12 cellular contexts compared by ENCODE assay signal in genomic region chr3:50341537-50341936, GRCh38. TPM values are rescaled to one million over a fixed set of nuclear protein-coding genes. Genes with fewer than 3 reads are reported as not detected.
A peak's percentile ranks its signal among the peaks of the same experiment; 100 is the strongest.
DNase-seq lines count a peak whose midpoint lies in the region; ATAC-seq and TF ChIP-seq lines count a peak whose summit lies in the region.
"Had no signal": no experiment of that assay in that cellular context is flagged by ENCODE, and none has a peak within 500 bp of the region (broad histone marks: within the 10 kb centered on the region; RNA-seq: fewer than 3 reads in every experiment).

No MANE protein-coding gene starts in this region.

- peaks cover 3% of the 10 kb centered on the region; the same call in 1 of the 2 replicates for H3K79me2 ChIP-seq in GM23338 (replicated peaks; ENCODE audit: insufficient read depth)

- no peaks in the 10 kb centered on the region; the same call in 2 of the 3 replicates for H3K36me3 Mint-ChIP-seq in GM23338 (ENCODE audit: low read depth)

- H4K20me1 ChIP-seq in BLaER1: peaks cover 6% of the 10 kb centered on the region
- 0 out of 2 replicates have a peak, but pooled peaks cover under 1% of the 10 kb centered on the region for H4K20me1 ChIP-seq in GM23338 (replicated peaks; ENCODE audit: insufficient read depth)

- TF ChIP-seq CTCF in GM23338 (conservative IDR thresholded peaks at IDR 0.05; ENCODE audit: low read depth in 2 of 2) (no peak), colonic mucosa (IDR thresholded peaks at IDR 0.05) (no peak)

- H3K4me1 ChIP-seq in BLaER1 (peaks cover 70% of the 10 kb centered on the region), GM23338 (ENCODE audit: insufficient read depth) (peaks cover 13% of the 10 kb centered on the region), colonic mucosa (peaks cover 3% of the 10 kb centered on the region), neuronal stem cell (ENCODE audit: control insufficient read depth in 2 of 2, insufficient read depth in 1 of 2, low read depth in 1 of 2, low read length in 2 of 2) (peaks cover 5 to 12% of the 10 kb centered on the region in 2 donors)

- peak overlapping the region; percentile 15 for H3K14ac ChIP-seq in neuronal stem cell (ENCODE audit: low read length)

- H3K9me3 ChIP-seq in BLaER1 (no peaks in the 10 kb centered on the region), colonic mucosa (no peaks in the 10 kb centered on the region), neuronal stem cell (replicated peaks in 1 of 2; ENCODE audit: control insufficient read depth in 2 of 2, insufficient read depth in 1 of 2, low read depth in 1 of 2, low read length in 2 of 2) (peaks cover 2 to 6% of the 10 kb centered on the region in 2 donors)

- no peak overlapping the region for H3K18ac ChIP-seq in neuronal stem cell (ENCODE audit: low read length)

- H3K27me3 Mint-ChIP-seq in GM23338 (ENCODE audit: insufficient read depth, low read depth, poor library complexity): peaks cover 81% of the 10 kb centered on the region

- peaks cover 25% of the 10 kb centered on the region for H3K4me1 Mint-ChIP-seq in GM23338

- H2AK5ac ChIP-seq in neuronal stem cell (ENCODE audit: low read depth, low read length): no peak overlapping the region

- H2BK5ac ChIP-seq in neuronal stem cell (ENCODE audit: low read length): peak overlapping the region; percentile 27

- H3K9ac ChIP-seq in BLaER1 (peak overlapping the region; percentile 94; the same call in 1 of the 2 replicates), colonic mucosa (ENCODE audit: low read depth in 2 of 2, low read length in 2 of 2) (peak overlapping the region in 1 of 2 donors; percentile 61), neuronal stem cell (ENCODE audit: low read depth, low read length, poor library complexity) (no peak overlapping the region)

- ATAC-seq in GM23338: no peak
- no peak for ATAC-seq in HG03097 (IDR thresholded peaks at IDR 0.05; ENCODE audit: low FRiP score, unreplicated experiment)
- ATAC-seq in HG02884 (IDR thresholded peaks at IDR 0.05; ENCODE audit: unreplicated experiment): no peak
- ATAC-seq in HG03460 (IDR thresholded peaks at IDR 0.05; ENCODE audit: unreplicated experiment): no peak

- no peak overlapping the region for H3K23ac ChIP-seq in neuronal stem cell (ENCODE audit: low read depth, low read length, poor library complexity)

- WGBS in neuronal stem cell (ENCODE audit: extremely low coverage in 2 of 2, insufficient read length in 2 of 2, insufficient replicate concordance in 1 of 2), 2 donors: no CpG with 5 or more reads among the region's 9 CpGs

- H3K4me3 Mint-ChIP-seq in GM23338: peak overlapping the region; percentile 67; the same call in 2 of the 3 replicates
- H3K4me3 Mint-ChIP-seq: nephron progenitor cell had no signal

- no peak overlapping the region for H3K27ac Mint-ChIP-seq in GM23338
- H3K27ac Mint-ChIP-seq: nephron progenitor cell had no signal

- no peak overlapping the region for H3K4ac ChIP-seq in neuronal stem cell (ENCODE audit: low read length)

- H2BK15ac ChIP-seq in neuronal stem cell (ENCODE audit: low read length): no peak overlapping the region

- no peak overlapping the region for H2BK12ac ChIP-seq in neuronal stem cell (ENCODE audit: low read length)

- H2BK120ac ChIP-seq in neuronal stem cell (ENCODE audit: low read depth, low read length): no peak overlapping the region

- peaks cover 3% of the 10 kb centered on the region; the same call in 1 of the 3 replicates for H3K9me3 Mint-ChIP-seq in GM23338

- H3K27me3 ChIP-seq in BLaER1 (peaks cover 37% of the 10 kb centered on the region), GM23338 (ENCODE audit: insufficient read depth) (peaks cover 74% of the 10 kb centered on the region), colonic mucosa (no peaks in the 10 kb centered on the region), neuronal stem cell (ENCODE audit: control insufficient read depth in 3 of 3, insufficient read depth in 3 of 3, low read depth in 1 of 3, low read length in 3 of 3) (peaks cover 16 to 70% (median 56%) of the 10 kb centered on the region in 3 experiments)

- no peaks in the 10 kb centered on the region for H3K9me2 ChIP-seq in GM23338 (ENCODE audit: insufficient read depth)

- no peak overlapping the region for H4K91ac ChIP-seq in neuronal stem cell (ENCODE audit: low read depth, low read length, poor library complexity)

- DNase-seq in GM23338 (ENCODE audit: low spot score) (no peak), colonic mucosa (peak; percentile 24), neuronal stem cell (ENCODE audit: low spot score) (no peak), NCI-H524 (lab: John Stamatoyannopoulos, UW) (no peak)
- DNase-seq: NCI-H1930, nephron progenitor cell, SHP77 had no signal

- H4K8ac ChIP-seq in neuronal stem cell (ENCODE audit: low read depth, low read length): no peak overlapping the region

- intact Hi-C loops in colonic mucosa (cut with DNase I): no loop called here

- H3K4me2 ChIP-seq in BLaER1: peak overlapping the region; percentile 95
- peak overlapping the region; percentile 90 for H3K4me2 ChIP-seq in GM23338
- H3K4me2 ChIP-seq in neuronal stem cell (ENCODE audit: insufficient read depth, low read length, poor library complexity, severe bottlenecking): no peak overlapping the region

- H3K36me3 ChIP-seq in BLaER1: no peaks in the 10 kb centered on the region
- H3K36me3 ChIP-seq in GM23338 (ENCODE audit: insufficient read depth): no peaks in the 10 kb centered on the region
- no peaks in the 10 kb centered on the region for H3K36me3 ChIP-seq in colonic mucosa
- no peaks in the 10 kb centered on the region for H3K36me3 ChIP-seq in neuronal stem cell (replicated peaks in 1 of 2; ENCODE audit: control insufficient read depth in 2 of 2, insufficient read depth in 2 of 2, low read length in 2 of 2)

- H3K27ac ChIP-seq in BLaER1 (peak overlapping the region; percentile 97), GM23338 (ENCODE audit: low read depth) (no peak overlapping the region), colonic mucosa (peak overlapping the region; percentile 97), neuronal stem cell (replicated peaks; ENCODE audit: low read length) (no peak overlapping the region)

- H2AFZ ChIP-seq in GM23338 (peak overlapping the region; percentile 85; the same call in 1 of the 2 replicates), neuronal stem cell (ENCODE audit: low read length) (no peak overlapping the region)

- H3F3A ChIP-seq in GM23338 (replicated peaks; ENCODE audit: low read depth): peaks cover 33% of the 10 kb centered on the region

- peaks cover 2% of the 10 kb centered on the region for H3K79me1 ChIP-seq in neuronal stem cell (ENCODE audit: low read depth, low read length)

- H3K4me3 ChIP-seq in BLaER1 (peak overlapping the region; percentile 88), GM23338 (peak overlapping the region; percentile 65), colonic mucosa (peak overlapping the region; percentile 45), neuronal stem cell (ENCODE audit: low read length in 2 of 2) (no peak overlapping the region)

TF ChIP-seq in GM23338, 12 proteins besides CTCF, POLR2A, EP300 and RAD21 (continues in another document):
- TF ChIP-seq JUNB (IDR thresholded peaks at IDR 0.05; ENCODE audit: unreplicated experiment): no peak
- TF ChIP-seq REST (IDR thresholded peaks at IDR 0.05; ENCODE audit: unreplicated experiment): no peak

RNA-seq across cellular contexts. Expression of gene RASSF1, which starts 0.9 kb away (rescaled TPM):
- total RNA-seq in GM23338 (2014; rRNA removed; shearing (Covaris generic)): 12.8 and 15.7 TPM in 2 replicates
- polyA plus RNA-seq in GM23338 (2016; fragmentation: Nextera tagmentation; extraction: Ambion mirVana): 9.6 TPM in 2 replicates
- total RNA-seq in colonic mucosa: 10 to 100 TPM; 20.6 to 28.2 TPM
- polyA plus RNA-seq in neuronal stem cell (2013, experiment 1 of 2): 8.5 TPM
- polyA plus RNA-seq in neuronal stem cell (2013, experiment 2 of 2): 8.5 TPM

RNA-seq across cellular contexts. Expression of gene ZMYND10, which starts 4.0 kb away (rescaled TPM):
- total RNA-seq in GM23338 (2014; rRNA removed; shearing (Covaris generic)): 0.31 TPM in 2 replicates
- polyA plus RNA-seq in GM23338 (2016; fragmentation: Nextera tagmentation; extraction: Ambion mirVana): 0.24 and 0.29 TPM in 2 replicates
- total RNA-seq in colonic mucosa: 1 to 10 TPM in 1 of 2 donors, under 1 TPM in 1; 0.37 to 1.5 TPM
- polyA plus RNA-seq in neuronal stem cell (2013, experiment 1 of 2): 2.0 TPM
- 1.6 TPM for polyA plus RNA-seq in neuronal stem cell (2013, experiment 2 of 2)
- total RNA-seq: G401 had no signal

RNA-seq across cellular contexts. Expression of gene NPRL2, which starts 9.0 kb away (rescaled TPM):
- 22.3 and 35.6 TPM in 2 replicates for total RNA-seq in GM23338 (2014; rRNA removed; shearing (Covaris generic))
- 27.7 and 31.7 TPM in 2 replicates for polyA plus RNA-seq in GM23338 (2016; fragmentation: Nextera tagmentation; extraction: Ambion mirVana)
- total RNA-seq in colonic mucosa: 10 to 100 TPM; 23.2 to 29.6 TPM
- polyA plus RNA-seq in neuronal stem cell (2013, experiment 1 of 2): 19.4 TPM
- 17.4 TPM for polyA plus RNA-seq in neuronal stem cell (2013, experiment 2 of 2)

RNA-seq across cellular contexts. Expression of gene CYB561D2, which starts 9.1 kb away (rescaled TPM):
- total RNA-seq in GM23338 (2014; rRNA removed; shearing (Covaris generic)): 11.5 and 18.2 TPM in 2 replicates
- 10.0 and 10.1 TPM in 2 replicates for polyA plus RNA-seq in GM23338 (2016; fragmentation: Nextera tagmentation; extraction: Ambion mirVana)
- total RNA-seq in colonic mucosa: 10 to 100 TPM; 30.9 to 46.2 TPM
- polyA plus RNA-seq in neuronal stem cell (2013, experiment 1 of 2): 6.9 TPM
- 7.1 TPM for polyA plus RNA-seq in neuronal stem cell (2013, experiment 2 of 2)

RNA-seq across cellular contexts. Expression of gene TUSC2, which starts 13.5 kb away (rescaled TPM):
- 32.2 and 41.6 TPM in 2 replicates for total RNA-seq in GM23338 (2014; rRNA removed; shearing (Covaris generic))
- 71.0 and 81.5 TPM in 2 replicates for polyA plus RNA-seq in GM23338 (2016; fragmentation: Nextera tagmentation; extraction: Ambion mirVana)
- total RNA-seq in colonic mucosa: 10 to 100 TPM; 26.1 to 39.5 TPM
- 28.3 TPM for polyA plus RNA-seq in neuronal stem cell (2013, experiment 1 of 2)
- 27.7 TPM for polyA plus RNA-seq in neuronal stem cell (2013, experiment 2 of 2)

Comparison
In these comparisons a context has a peak if more than half of its experiments do, and no peak if none do; other contexts are left out.
1. H3K27ac ChIP-seq: peak in BLaER1 (single experiment) and colonic mucosa (single experiment); none in GM23338 (single experiment) and neuronal stem cell (single experiment).
2. H3K4me3 ChIP-seq: peak in BLaER1 (single experiment), GM23338 (single experiment) and colonic mucosa (single experiment); none in neuronal stem cell (0 of 2).